In the genomic region with DNA sequence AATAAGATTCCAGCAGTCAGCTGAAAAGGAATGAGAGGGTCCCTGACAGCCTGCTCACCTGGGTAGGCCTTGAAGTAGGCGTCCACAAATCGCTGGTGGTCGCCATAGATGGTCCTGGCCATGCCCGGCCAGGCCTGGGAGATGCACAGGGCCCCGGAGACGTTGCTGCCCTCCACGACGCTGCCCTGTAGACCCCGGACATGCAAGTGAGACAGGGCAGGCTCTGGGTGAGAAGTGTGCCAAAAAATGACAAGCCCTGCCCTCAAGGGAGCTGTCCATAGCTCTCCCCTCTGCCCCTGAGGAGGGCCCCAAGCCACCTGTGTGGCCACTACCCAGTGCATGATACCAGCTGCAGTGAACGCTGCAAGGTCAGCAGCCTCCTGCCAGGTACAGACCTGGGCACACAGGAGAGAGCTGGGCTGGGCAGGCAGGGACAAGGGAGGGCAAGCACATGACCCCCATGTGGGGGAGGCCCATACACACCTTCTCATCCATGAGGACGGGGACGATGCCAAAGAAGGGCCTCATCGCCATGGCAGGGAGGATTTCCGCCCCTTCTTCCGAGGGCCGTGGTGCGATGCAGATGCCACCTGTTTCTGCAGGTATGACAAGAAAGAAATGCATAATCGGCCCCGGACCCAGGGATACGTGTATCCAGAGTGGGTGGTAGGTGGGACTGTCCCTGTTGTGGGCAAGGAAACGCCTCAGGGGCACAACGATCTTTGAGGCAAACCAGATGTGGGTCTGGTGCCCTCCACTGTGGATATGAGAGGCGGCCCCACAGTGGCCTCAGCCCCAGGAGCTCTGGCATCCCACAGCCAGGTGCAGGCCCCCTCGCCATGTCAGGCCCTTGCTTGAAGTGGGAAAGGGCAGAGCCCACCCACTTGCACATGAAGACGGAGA, we compare ENCODE assay signal across 20 cellular contexts. TPM values are rescaled to one million over a fixed set of nuclear protein-coding genes. Genes with fewer than 3 reads are reported as not detected.
DNase-seq lines count a peak whose midpoint lies in the region; ATAC-seq, FAIRE-seq and TF ChIP-seq lines count a peak whose summit lies in the region.
"Had no signal": no experiment of that assay in that cellular context is flagged by ENCODE, and none has a peak within 500 bp of the region (broad histone marks: within the 10 kb centered on the region; RNA-seq: fewer than 3 reads in every experiment).

No MANE protein-coding gene starts in this region.

- H3K27ac ChIP-seq in Peyer's patch (no peak overlapping the region), spleen (no peak overlapping the region)

- 92 to 96% (median 93%) methylated on average over 20 to 25 of the region's 25 CpGs for WGBS in spleen, 5 donors

- intact Hi-C loops in spleen (cut with DNase I; ENCODE audit: low total_unique reads): no loop called here

- TF ChIP-seq CTCF in Peyer's patch (IDR thresholded peaks at IDR 0.05) (no peak), spleen (IDR thresholded peaks at IDR 0.05 in 8 of 11, conservative IDR thresholded peaks at IDR 0.05 in 3 of 11) (no peak), GM13977 (IDR thresholded peaks at IDR 0.05; ENCODE audit: extremely low read depth, insufficient read depth, missing control alignments) (no peak), D721Med (IDR thresholded peaks at IDR 0.05; ENCODE audit: insufficient read depth, missing control alignments) (no peak)

- H3K9me3 ChIP-seq in Peyer's patch (no peaks in the 10 kb centered on the region), spleen (no peaks in the 10 kb centered on the region)
- H3K9me3 ChIP-seq: BE2C had no signal

- no peak for FAIRE-seq in D721Med (lab: Jason Lieb, UNC)
- FAIRE-seq: GM12891 had no signal

- in situ Hi-C loops in GM13977 (cut with MboI; ENCODE audit: low pct_unique_long_range_greater_than_20kb, low sequenced_read_pairs, unreplicated experiment): no loop called here

- TF ChIP-seq POLR2A in Peyer's patch (IDR thresholded peaks at IDR 0.05) (no peak), spleen (IDR thresholded peaks at IDR 0.05) (no peak)

- H3K4me3 ChIP-seq in Peyer's patch: no peak overlapping the region
- no peak overlapping the region for H3K4me3 ChIP-seq in spleen

- no peak for ATAC-seq in left lobe of liver
- ATAC-seq: Panc1 had no signal

- H3K4me1 ChIP-seq in Peyer's patch (peaks cover 0 to 10% (median 0%) of the 10 kb centered on the region in 4 donors), spleen (no peaks in the 10 kb centered on the region)
- H3K4me1 ChIP-seq: BE2C had no signal

- H3K27me3 ChIP-seq in Peyer's patch: no peaks in the 10 kb centered on the region
- H3K27me3 ChIP-seq in spleen (replicated peaks in 1 of 7): no peaks in the 10 kb centered on the region
- H3K27me3 ChIP-seq: BE2C had no signal

- DNase-seq in activated CD8-positive, alpha-beta memory T cell treated with anti-CD3 and anti-CD28 coated beads, Interleukin-2, amount 50 U/mL, for 48 hours: peak; percentile 32
- no peak for DNase-seq in activated CD8-positive, alpha-beta memory T cell treated with anti-CD3 and anti-CD28 coated beads, Interleukin-2, amount 50 U/mL, for 4 hours
- DNase-seq in Peyer's patch (peak in 2 of 3 donors; percentile 34 to 41), left lobe of liver (ENCODE audit: low spot score) (peak; percentile 42), spleen (peak; percentile 71), GM13977 (ENCODE audit: low spot score) (no peak), D721Med (ENCODE audit: insufficient read length, low spot score) (no peak)
- DNase-seq in stimulated activated CD4-positive, alpha-beta T cell treated with anti-CD3 and anti-CD28 coated beads, Interleukin-1b, Interleukin-23, amount 100 ng/mL, for 48 hours: no peak
- DNase-seq: 8988T; BE2C; CD8-positive, alpha-beta memory T cell; GDM1; GOT3; NCI-H1105 treated with DMSO at 0.1 percent for 48 hours; NCI-H1694 treated with DMSO at 0.1 percent for 48 hours; NCI-H2107; NCI-H2227 treated with DMSO at 0.1 percent for 48 hours; NCI-H524 had no signal

- peaks cover 0 to 76% (median 0%) of the 10 kb centered on the region in 3 donors for H3K36me3 ChIP-seq in Peyer's patch
- peaks cover 3 to 100% (median 83%) of the 10 kb centered on the region in 6 donors for H3K36me3 ChIP-seq in spleen
- H3K36me3 ChIP-seq: BE2C had no signal

RNA-seq across cellular contexts. Expression of a gene that starts 21.2 kb away (rescaled TPM):
- total RNA-seq in Peyer's patch (10 to 100 TPM; 19.0 to 40.9 (median 31.6) TPM), left lobe of liver (180 TPM), spleen (100 to 1,000 TPM in 1 of 7 donors, 10 to 100 TPM in 6; 57.9 to 104 (median 78.8) TPM)
- 10 to 100 TPM; 26.5 to 36.0 (median 31.5) TPM for polyA plus RNA-seq in spleen

RNA-seq across cellular contexts. Expression of a gene that starts 44.2 kb away (rescaled TPM):
- total RNA-seq in Peyer's patch: 100 to 1,000 TPM in 3 of 4 donors, 10 to 100 TPM in 1; 49.5 to 160 (median 134) TPM
- total RNA-seq in left lobe of liver: 9.9 TPM
- 10 to 100 TPM; 34.0 to 50.8 (median 41.3) TPM for total RNA-seq in spleen
- 10 to 100 TPM; 20.3 to 26.8 (median 26.3) TPM for polyA plus RNA-seq in spleen

Comparison
In these comparisons a context has a peak if more than half of its experiments do, and no peak if none do; other contexts are left out.
1. DNase-seq: peak in activated CD8-positive, alpha-beta memory T cell treated with anti-CD3 and anti-CD28 coated beads, Interleukin-2, amount 50 U/mL, for 48 hours (single experiment), Peyer's patch (2 of 3), left lobe of liver (single experiment) and spleen (single experiment); none in activated CD8-positive, alpha-beta memory T cell treated with anti-CD3 and anti-CD28 coated beads, Interleukin-2, amount 50 U/mL, for 4 hours (single experiment), GM13977 (single experiment), stimulated activated CD4-positive, alpha-beta T cell treated with anti-CD3 and anti-CD28 coated beads, Interleukin-1b, Interleukin-23, amount 100 ng/mL, for 48 hours (single experiment) and D721Med (single experiment).